Comparison of ENCODE assay signal across 15 cellular contexts in genomic region chr17:29240477-29240876, GRCh38. TPM values are rescaled to one million over a fixed set of nuclear protein-coding genes. Genes with fewer than 3 reads are reported as not detected.
DNase-seq lines count a peak whose midpoint lies in the region; ATAC-seq and TF ChIP-seq lines count a peak whose summit lies in the region.
"Had no signal": no experiment of that assay in that cellular context is flagged by ENCODE, and none has a peak within 500 bp of the region (broad histone marks: within the 10 kb centered on the region; RNA-seq: fewer than 3 reads in every experiment).

No MANE protein-coding gene starts in this region.

- TF ChIP-seq CTCF in H9 (conservative IDR thresholded peaks at IDR 0.05) (no peak), fibroblast of villous mesenchyme (IDR thresholded peaks at IDR 0.05; ENCODE audit: insufficient read depth, low read depth, low read length) (no peak)
- no peak for TF ChIP-seq CTCF in CD8-positive, alpha-beta T cell (IDR thresholded peaks at IDR 0.05)

- intact Hi-C loops in CD8-positive, alpha-beta T cell (cut with DNase I, micrococcal nuclease), result no loop called here

- no peak overlapping the region for H3K4ac ChIP-seq in H9 (ENCODE audit: low read depth, low read length)

- H2AK5ac ChIP-seq in H9 (ENCODE audit: insufficient read length, low read length), result no peak overlapping the region

- no peak overlapping the region for H3K4me3 ChIP-seq in fibroblast of villous mesenchyme (ENCODE audit: low read depth, low read length)
- H3K4me3 ChIP-seq in skeletal muscle satellite cell (ENCODE audit: low read length), result peak overlapping the region; percentile 10
- H3K4me3 ChIP-seq in CD8-positive, alpha-beta T cell (ENCODE audit: low read depth, low read length), result no peak overlapping the region
- H3K4me3 ChIP-seq: K562, lung, psoas muscle had no signal

- H3K27ac Mint-ChIP-seq in H9, result peak overlapping the region in 2 of 3 experiments; percentile 45 to 86; a peak in 3 of 7 replicates
- H3K27ac Mint-ChIP-seq in activated CD4-positive, alpha-beta T cell treated with anti-CD3 and anti-CD28 coated beads, Interleukin-2, amount 10 ng/mL, durations not matched to agents 7 days and 5 days, result no peak overlapping the region
- no peak overlapping the region for H3K27ac Mint-ChIP-seq in CD8-positive, alpha-beta T cell

- H3K4me1 ChIP-seq in H9 (ENCODE audit: insufficient read depth, low read length) (peaks cover 8% of the 10 kb centered on the region; the same call in 1 of the 2 replicates), skeletal muscle satellite cell (ENCODE audit: control insufficient read depth, insufficient read depth, low read length) (peaks cover 45% of the 10 kb centered on the region)
- H3K4me1 ChIP-seq in CD8-positive, alpha-beta T cell (ENCODE audit: insufficient read depth, low read length), result no peaks in the 10 kb centered on the region

- H2BK5ac ChIP-seq in H9 (ENCODE audit: insufficient read length, low read length), result no peak overlapping the region

- no peaks in the 10 kb centered on the region for H3K79me2 ChIP-seq in H9 (ENCODE audit: insufficient read depth, low read length)

- H4K8ac ChIP-seq in H9 (replicated peaks; ENCODE audit: insufficient read length, low read depth, low read length), result no peak overlapping the region

- no peak overlapping the region for H3T11ph ChIP-seq in H9 (ENCODE audit: low read length)

- no peaks in the 10 kb centered on the region for H3K23me2 ChIP-seq in H9 (ENCODE audit: insufficient read length, low read depth, low read length, poor library complexity, severe bottlenecking)

- no CpG with 5 or more reads among the region's 2 CpGs for WGBS in H9 (ENCODE audit: extremely low coverage, insufficient read length, low lambda C conversion rate)

- no peaks in the 10 kb centered on the region for H4K20me1 ChIP-seq in H9 (ENCODE audit: control insufficient read depth, insufficient read depth, insufficient read length)

- peaks cover 32 to 36% of the 10 kb centered on the region in 2 experiments for H3K4me1 Mint-ChIP-seq in H9
- H3K4me1 Mint-ChIP-seq in activated CD4-positive, alpha-beta T cell treated with anti-CD3 and anti-CD28 coated beads, Interleukin-2, amount 10 ng/mL, durations not matched to agents 7 days and 5 days, result peaks cover 11% of the 10 kb centered on the region
- H3K4me1 Mint-ChIP-seq in CD8-positive, alpha-beta T cell (ENCODE audit: low read depth), result no peaks in the 10 kb centered on the region

- H2BK15ac ChIP-seq in H9 (ENCODE audit: low read depth, low read length), result no peak overlapping the region

- H3K27me3 ChIP-seq in H9 (ENCODE audit: insufficient read depth, low read length) (no peaks in the 10 kb centered on the region), skeletal muscle satellite cell (ENCODE audit: control insufficient read depth, insufficient read depth, low read length) (no peaks in the 10 kb centered on the region)
- no peaks in the 10 kb centered on the region for H3K27me3 ChIP-seq in CD8-positive, alpha-beta T cell (ENCODE audit: insufficient read depth, low read length)

- H2BK120ac ChIP-seq in H9 (ENCODE audit: low read depth, low read length, poor library complexity, severe bottlenecking), result no peak overlapping the region

- no peaks in the 10 kb centered on the region for H3K36me3 Mint-ChIP-seq in H9 (ENCODE audit: insufficient read depth in 1 of 3, low read depth in 3 of 3)
- no peaks in the 10 kb centered on the region for H3K36me3 Mint-ChIP-seq in activated CD4-positive, alpha-beta T cell treated with anti-CD3 and anti-CD28 coated beads, Interleukin-2, amount 10 ng/mL, durations not matched to agents 7 days and 5 days (ENCODE audit: low read depth)
- H3K36me3 Mint-ChIP-seq in CD8-positive, alpha-beta T cell, result no peaks in the 10 kb centered on the region
- H3K36me3 Mint-ChIP-seq: T-cell had no signal

- DNase-seq in H9, result no peak
- DNase-seq in fibroblast of villous mesenchyme (ENCODE audit: low read depth), result peak; percentile 27
- no peak for DNase-seq in activated CD4-positive, alpha-beta T cell treated with anti-CD3 and anti-CD28 coated beads, Interleukin-2, amount 10 ng/mL, durations not matched to agents 7 days and 5 days
- DNase-seq in activated naive CD4-positive, alpha-beta T cell treated with anti-CD3 and anti-CD28 coated beads, Interleukin-2, amount 50 U/mL, for 16 hours, result no peak
- no peak for DNase-seq in CD8-positive, alpha-beta T cell
- DNase-seq: NCI-H2029, T-cell had no signal

- H3K4me2 ChIP-seq in H9 (ENCODE audit: insufficient read depth, insufficient read length, low read length), result no peak overlapping the region
- peak overlapping the region; percentile 42 for H3K4me2 ChIP-seq in skeletal muscle satellite cell (ENCODE audit: low read length)

- H3K79me1 ChIP-seq in H9 (ENCODE audit: insufficient read depth, low read depth, low read length, poor library complexity, severe bottlenecking), result no peaks in the 10 kb centered on the region

- no peak overlapping the region for H3K14ac ChIP-seq in H9 (ENCODE audit: insufficient read depth, low read length)

- peak; percentile 64 for ATAC-seq in SK-N-SH treated with all-trans-retinoic acid at 6 μM for 48 hours
- ATAC-seq in HG03045 (IDR thresholded peaks at IDR 0.05; ENCODE audit: unreplicated experiment), result no peak
- ATAC-seq in CD8-positive, alpha-beta T cell, result no peak
- ATAC-seq: T-cell had no signal

- no peak overlapping the region for H2AFZ ChIP-seq in H9 (ENCODE audit: low read length)

- H4K5ac ChIP-seq in H9 (ENCODE audit: insufficient read length, low read depth, low read length), result no peak overlapping the region

- no peaks in the 10 kb centered on the region for H3K27me3 Mint-ChIP-seq in H9 (ENCODE audit: low read depth)
- H3K27me3 Mint-ChIP-seq in activated CD4-positive, alpha-beta T cell treated with anti-CD3 and anti-CD28 coated beads, Interleukin-2, amount 10 ng/mL, durations not matched to agents 7 days and 5 days, result no peaks in the 10 kb centered on the region
- no peaks in the 10 kb centered on the region for H3K27me3 Mint-ChIP-seq in CD8-positive, alpha-beta T cell (ENCODE audit: low read depth)
- H3K27me3 Mint-ChIP-seq: T-cell had no signal

- no peak overlapping the region for H3K27ac ChIP-seq in H9 (ENCODE audit: insufficient read length, low read depth, low read length)
- no peak overlapping the region for H3K27ac ChIP-seq in CD8-positive, alpha-beta T cell (ENCODE audit: low read depth, low read length)
- H3K27ac ChIP-seq: psoas muscle had no signal

- H2BK12ac ChIP-seq in H9 (ENCODE audit: insufficient read length, low read depth, low read length), result no peak overlapping the region

- peaks cover 0 to 4% of the 10 kb centered on the region in 2 experiments; a peak in 2 of 5 replicates for H3K9me3 Mint-ChIP-seq in H9
- H3K9me3 Mint-ChIP-seq in activated CD4-positive, alpha-beta T cell treated with anti-CD3 and anti-CD28 coated beads, Interleukin-2, amount 10 ng/mL, durations not matched to agents 7 days and 5 days, result no peaks in the 10 kb centered on the region
- H3K9me3 Mint-ChIP-seq in CD8-positive, alpha-beta T cell, result no peaks in the 10 kb centered on the region
- H3K9me3 Mint-ChIP-seq: T-cell had no signal

- no peak overlapping the region for H3K23ac ChIP-seq in H9 (ENCODE audit: insufficient read length, low read depth, low read length)

- H3K9me3 ChIP-seq in H9 (ENCODE audit: control insufficient read depth, low read depth, low read length) (no peaks in the 10 kb centered on the region), skeletal muscle satellite cell (replicated peaks; ENCODE audit: low read length) (no peaks in the 10 kb centered on the region)
- no peaks in the 10 kb centered on the region for H3K9me3 ChIP-seq in CD8-positive, alpha-beta T cell (ENCODE audit: low read length)
- H3K9me3 ChIP-seq: psoas muscle had no signal

- no peak overlapping the region for H3K18ac ChIP-seq in H9 (ENCODE audit: insufficient read length, low read depth, low read length)

- POLR2A ChIA-PET in activated CD4-positive, alpha-beta T cell treated with anti-CD3 and anti-CD28 coated beads, Interleukin-2, amount 10 ng/mL, durations not matched to agents 7 days and 5 days (lab: Charles Lee), result interaction anchor here (0.6 kb wide), 1 partner anchor 938 kb away, joined by 6 read pairs; no protein-coding TSS in a partner anchor
- POLR2A ChIA-PET in CD8-positive, alpha-beta T cell (lab: Charles Lee), result no interaction called here

- CTCF ChIA-PET in activated CD4-positive, alpha-beta T cell treated with anti-CD3 and anti-CD28 coated beads, Interleukin-2, amount 10 ng/mL, durations not matched to agents 7 days and 5 days (lab: Charles Lee), result interaction anchor here (0.8 to 1.9 kb wide), 5 partner anchors 11 to 163 kb away, joined by 3 to 6 read pairs (median 3); no protein-coding TSS in a partner anchor
- CTCF ChIA-PET in CD8-positive, alpha-beta T cell (lab: Charles Lee), result interaction anchor here (1.1 to 1.3 kb wide), 2 partner anchors 11 to 50 kb away, joined by 3 read pairs; no protein-coding TSS in a partner anchor

- no peak overlapping the region for H3K56ac ChIP-seq in H9 (ENCODE audit: insufficient read length, low read depth, low read length)

- no peaks in the 10 kb centered on the region for H3K36me3 ChIP-seq in skeletal muscle satellite cell (ENCODE audit: insufficient read depth, low read length)
- no peaks in the 10 kb centered on the region for H3K36me3 ChIP-seq in CD8-positive, alpha-beta T cell (ENCODE audit: insufficient read depth, low read length)

- H3K9ac ChIP-seq in H9 (ENCODE audit: extremely low read depth, insufficient read length, low read length) (no peak overlapping the region), skeletal muscle satellite cell (ENCODE audit: low read depth, low read length) (peak overlapping the region; percentile 28)

- H3K4me3 Mint-ChIP-seq in H9, result no peak overlapping the region
- no peak overlapping the region for H3K4me3 Mint-ChIP-seq in activated CD4-positive, alpha-beta T cell treated with anti-CD3 and anti-CD28 coated beads, Interleukin-2, amount 10 ng/mL, durations not matched to agents 7 days and 5 days
- H3K4me3 Mint-ChIP-seq in CD8-positive, alpha-beta T cell, result no peak overlapping the region
- H3K4me3 Mint-ChIP-seq: T-cell had no signal

- H2BK20ac ChIP-seq in H9 (ENCODE audit: low read depth, low read length, poor library complexity, severe bottlenecking), result no peak overlapping the region

- H4K91ac ChIP-seq in H9 (ENCODE audit: insufficient read length, low read depth, low read length), result no peak overlapping the region

RNA-seq across cellular contexts. Expression of gene CRYBA1, which starts 6.2 kb away (rescaled TPM):
- total RNA-seq in H9 (2021) (not detected in 2 replicates), fibroblast of villous mesenchyme (0.43 TPM in 1 of 2 replicates, not detected in the other)
- not detected in 2 replicates for total RNA-seq in skeletal muscle satellite cell (2012; rRNA removed)
- total RNA-seq in activated CD4-positive, alpha-beta T cell treated with anti-CD3 and anti-CD28 coated beads, Interleukin-2, amount 10 ng/mL, durations not matched to agents 7 days and 5 days, result not detected
- total RNA-seq in CD8-positive, alpha-beta T cell, result not detected
- total RNA-seq: frontal cortex, K562, lung, psoas muscle, subcutaneous adipose tissue, T-cell had no signal

RNA-seq across cellular contexts. Expression of gene NUFIP2, which starts 53.5 kb away (rescaled TPM):
- total RNA-seq in H9 (2021), result 96.1 and 97.9 TPM in 2 replicates
- 39.0 and 67.4 TPM in 2 replicates for total RNA-seq in fibroblast of villous mesenchyme
- 38.0 and 40.8 TPM in 2 replicates for total RNA-seq in skeletal muscle satellite cell (2012; rRNA removed)
- 10 to 100 TPM; 66.9 to 85.4 TPM for total RNA-seq in activated CD4-positive, alpha-beta T cell treated with anti-CD3 and anti-CD28 coated beads, Interleukin-2, amount 10 ng/mL, durations not matched to agents 7 days and 5 days
- total RNA-seq in CD8-positive, alpha-beta T cell, result 10 to 100 TPM; 67.9 to 71.8 TPM

Comparison
In these comparisons a context has a peak if more than half of its experiments do, and no peak if none do; other contexts are left out.
1. H3K27ac Mint-ChIP-seq: peak in H9 (2 of 3); none in activated CD4-positive, alpha-beta T cell treated with anti-CD3 and anti-CD28 coated beads, Interleukin-2, amount 10 ng/mL, durations not matched to agents 7 days and 5 days (single experiment) and CD8-positive, alpha-beta T cell (single experiment).